ENCODE assay signal across 8 cellular contexts in the genomic region with DNA sequence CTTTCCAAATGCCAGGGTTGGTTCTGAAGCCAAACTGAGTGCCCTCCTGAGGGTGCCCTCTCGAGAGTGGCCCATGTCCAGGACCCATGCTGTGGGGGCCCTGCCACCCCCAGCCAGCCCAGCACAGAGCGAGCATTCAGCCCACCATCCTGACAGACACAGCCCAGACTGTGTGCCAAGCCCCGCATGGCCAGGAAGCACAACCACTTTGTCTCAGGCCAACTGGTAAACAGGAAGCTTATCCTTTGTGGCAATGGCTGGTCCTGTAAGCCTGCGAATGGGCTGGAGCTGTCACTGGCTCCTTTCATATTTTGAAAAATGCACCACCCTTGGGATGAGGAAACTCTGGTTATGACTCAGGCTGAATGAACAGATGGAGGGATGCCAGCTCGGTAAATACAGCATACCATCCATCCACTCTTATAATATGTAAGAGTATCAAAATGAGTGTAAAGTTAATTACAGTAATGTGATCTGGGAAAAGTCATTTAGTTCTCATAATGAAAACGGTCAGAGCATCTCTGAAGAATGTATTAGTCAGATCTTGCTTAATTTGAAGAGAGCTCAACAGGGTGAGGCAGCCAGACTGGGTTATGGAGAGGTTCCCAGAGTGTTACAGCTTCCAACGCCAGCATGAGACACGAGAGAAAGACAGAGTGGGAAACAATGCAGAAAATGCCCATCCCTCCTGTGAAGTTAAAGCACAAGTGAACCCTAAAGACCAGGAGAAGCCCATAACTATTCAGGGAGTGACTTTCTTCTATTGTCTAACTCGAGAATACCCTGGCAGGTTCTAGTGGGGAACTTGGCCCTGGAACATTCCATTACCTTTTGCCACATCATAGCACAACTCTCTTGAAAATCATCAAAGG.
DNase-seq lines count a peak whose midpoint lies in the region; ATAC-seq, FAIRE-seq and TF ChIP-seq lines count a peak whose summit lies in the region.

No MANE protein-coding gene starts in this region.

- intact Hi-C loops in thyroid gland (cut with DNase I) = loop anchor here (10.0 kb wide), 1 partner anchor 47 kb away; no protein-coding TSS in a partner anchor

- H3K4me3 ChIP-seq in mucosa of rectum (ENCODE audit: low read length in 2 of 2) (peak overlapping the region in 1 of 2 donors; percentile 56), thyroid gland (replicated peaks in 1 of 3) (no peak overlapping the region)

- FAIRE-seq in GM12891 (lab: Jason Lieb, UNC) = peak; percentile 69

- peaks cover 94% of the 10 kb centered on the region for H3K4me1 Mint-ChIP-seq in activated CD8-positive, alpha-beta T cell treated with anti-CD3 and anti-CD28 coated beads, Interleukin-2, amount 10 ng/mL, durations not matched to agents 7 days and 5 days (ENCODE audit: low read depth)

- H3K27me3 Mint-ChIP-seq in activated CD8-positive, alpha-beta T cell treated with anti-CD3 and anti-CD28 coated beads, Interleukin-2, amount 10 ng/mL, durations not matched to agents 7 days and 5 days (ENCODE audit: low read depth) = no peaks in the 10 kb centered on the region

- H3K9me3 Mint-ChIP-seq in activated CD8-positive, alpha-beta T cell treated with anti-CD3 and anti-CD28 coated beads, Interleukin-2, amount 10 ng/mL, durations not matched to agents 7 days and 5 days (ENCODE audit: insufficient read depth) = no peaks in the 10 kb centered on the region

- POLR2A ChIA-PET in activated CD8-positive, alpha-beta T cell treated with anti-CD3 and anti-CD28 coated beads, Interleukin-2, amount 10 ng/mL, durations not matched to agents 7 days and 5 days (lab: Charles Lee) = interaction anchor here (1.0 to 4.6 kb wide), 11 partner anchors 8 to 62 kb away, joined by 3 to 142 read pairs (median 5); partner anchors contain the start of gene STK17A

- 37 to 60% methylated on average over 9 of the region's 9 CpGs for WGBS in thyroid gland, 2 donors

- H3K27ac ChIP-seq in epithelial cell of prostate = peak overlapping the region; percentile 99
- peak overlapping the region; percentile 75 to 90 for H3K27ac ChIP-seq in mucosa of rectum (ENCODE audit: low read depth in 2 of 2, low read length in 2 of 2)
- H3K27ac ChIP-seq in thyroid gland = peak overlapping the region; percentile 76 to 77 (median 76)

- DNase-seq in GM12891 (ENCODE audit: insufficient read length, low spot score) = no peak
- DNase-seq in NCI-H2107 (lab: John Stamatoyannopoulos, UW) = peak; percentile 53
- DNase-seq in activated CD8-positive, alpha-beta T cell treated with anti-CD3 and anti-CD28 coated beads, Interleukin-2, amount 10 ng/mL, durations not matched to agents 7 days and 5 days = peak; percentile 48
- peak; percentile 94 for DNase-seq in epithelial cell of prostate (ENCODE audit: low read depth, low spot score)
- peak; percentile 16 to 25 for DNase-seq in thyroid gland
- DNase-seq in NCI-H187 (lab: John Stamatoyannopoulos, UW) = no peak

- ATAC-seq in HG02763 (IDR thresholded peaks at IDR 0.05; ENCODE audit: unreplicated experiment) = peak; percentile 10
- peak; percentile 14 for ATAC-seq in activated CD8-positive, alpha-beta T cell treated with anti-CD3 and anti-CD28 coated beads, Interleukin-2, amount 10 ng/mL, durations not matched to agents 7 days and 5 days

- H3K27ac Mint-ChIP-seq in activated CD8-positive, alpha-beta T cell treated with anti-CD3 and anti-CD28 coated beads, Interleukin-2, amount 10 ng/mL, durations not matched to agents 7 days and 5 days = peak overlapping the region; percentile 89

- no peaks in the 10 kb centered on the region for H3K27me3 ChIP-seq in mucosa of rectum (ENCODE audit: control insufficient read depth in 2 of 2, insufficient read depth in 2 of 2, low read length in 2 of 2)
- no peaks in the 10 kb centered on the region for H3K27me3 ChIP-seq in thyroid gland

- H3K9ac ChIP-seq in mucosa of rectum (ENCODE audit: low read depth in 1 of 2, low read length in 2 of 2) = peak overlapping the region in 1 of 2 donors; percentile 34

- CTCF ChIA-PET in activated CD8-positive, alpha-beta T cell treated with anti-CD3 and anti-CD28 coated beads, Interleukin-2, amount 10 ng/mL, durations not matched to agents 7 days and 5 days (lab: Charles Lee) = interaction anchor here (0.7 to 10.9 kb wide), 14 partner anchors 9 to 716 kb away, joined by 3 to 150 read pairs (median 7); partner anchors contain the start of genes MRPL32, PSMA2 and STK17A

- peaks cover 0 to 5% of the 10 kb centered on the region in 2 donors for H3K36me3 ChIP-seq in mucosa of rectum (ENCODE audit: control insufficient read depth in 2 of 2, insufficient read depth in 2 of 2, low read length in 2 of 2)
- no peaks in the 10 kb centered on the region for H3K36me3 ChIP-seq in thyroid gland

- TF ChIP-seq POLR2A in GM12891 (IDR thresholded peaks at IDR 0.05; ENCODE audit: low read depth, low read length) = no peak
- no peak for TF ChIP-seq POLR2A in thyroid gland (IDR thresholded peaks at IDR 0.05)

- H3K9me3 ChIP-seq in mucosa of rectum (ENCODE audit: control insufficient read depth in 2 of 2, low read length in 2 of 2) (no peaks in the 10 kb centered on the region), thyroid gland (no peaks in the 10 kb centered on the region)

- peaks cover 62% of the 10 kb centered on the region for H3K36me3 Mint-ChIP-seq in activated CD8-positive, alpha-beta T cell treated with anti-CD3 and anti-CD28 coated beads, Interleukin-2, amount 10 ng/mL, durations not matched to agents 7 days and 5 days (ENCODE audit: low read depth)

- H3K4me1 ChIP-seq in mucosa of rectum (ENCODE audit: control insufficient read depth in 2 of 2, insufficient read depth in 2 of 2, low read length in 2 of 2) (peaks cover 35 to 39% of the 10 kb centered on the region in 2 donors), thyroid gland (peaks cover 8 to 62% of the 10 kb centered on the region in 2 donors)

- H3K4me3 Mint-ChIP-seq in activated CD8-positive, alpha-beta T cell treated with anti-CD3 and anti-CD28 coated beads, Interleukin-2, amount 10 ng/mL, durations not matched to agents 7 days and 5 days = peak overlapping the region; percentile 71

- no peak for TF ChIP-seq CTCF in thyroid gland (IDR thresholded peaks at IDR 0.05)

TF ChIP-seq in GM12891, 5 proteins besides CTCF, POLR2A, EP300 and RAD21:
- TF ChIP-seq TAF1 (IDR thresholded peaks at IDR 0.05; ENCODE audit: low read depth, low read length) (no peak), POU2F2 (IDR thresholded peaks at IDR 0.05; ENCODE audit: low read depth, low read length) (no peak), PAX5 (IDR thresholded peaks at IDR 0.05; ENCODE audit: insufficient read depth, low read length, severe bottlenecking) (no peak), POLR2AphosphoS5 (IDR thresholded peaks at IDR 0.05; ENCODE audit: low read depth, low read length) (no peak), SPI1 (IDR thresholded peaks at IDR 0.05; ENCODE audit: low read depth, low read length) (no peak)

Comparison
In these comparisons a context has a peak if more than half of its experiments do, and no peak if none do; other contexts are left out.
1. DNase-seq: peak in NCI-H2107 (single experiment), activated CD8-positive, alpha-beta T cell treated with anti-CD3 and anti-CD28 coated beads, Interleukin-2, amount 10 ng/mL, durations not matched to agents 7 days and 5 days (single experiment), epithelial cell of prostate (single experiment) and thyroid gland (2 of 2); none in GM12891 (single experiment) and NCI-H187 (0 of 2).
2. Peak in every context shown above with its lines, with median percentiles within 50 percentile points of each other: H3K27ac ChIP-seq.